Comparison of ENCODE assay signal across 8 cellular contexts in the genomic region with DNA sequence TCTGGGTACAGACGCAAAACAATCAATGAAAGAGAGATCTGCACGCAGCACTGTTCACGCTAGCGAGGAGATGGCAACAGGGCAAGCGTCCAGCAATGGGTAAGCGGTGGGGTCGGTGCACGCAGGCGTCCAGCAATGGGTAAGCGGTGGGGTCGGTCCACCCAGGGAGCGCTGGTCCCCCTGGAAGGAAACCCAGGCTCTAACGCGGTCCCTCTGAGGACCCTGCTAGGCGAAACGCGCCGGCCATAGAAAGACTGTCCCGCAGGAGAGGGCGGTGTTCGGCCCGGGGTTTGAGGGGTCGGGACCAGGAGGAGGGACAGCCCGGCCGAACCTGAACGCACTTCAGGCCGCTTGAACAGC. TPM values are rescaled to one million over a fixed set of nuclear protein-coding genes. Genes with fewer than 3 reads are reported as not detected.
DNase-seq lines count a peak whose midpoint lies in the region; ATAC-seq lines count a peak whose summit lies in the region.

No MANE protein-coding gene starts in this region.

- H3K4me1 ChIP-seq in SJSA1 (replicated peaks) (0 out of 2 replicates have a peak, but pooled peaks cover 5% of the 10 kb centered on the region), neuronal stem cell (ENCODE audit: control insufficient read depth in 2 of 2, insufficient read depth in 1 of 2, low read depth in 1 of 2, low read length in 2 of 2) (peaks cover 0 to 2% of the 10 kb centered on the region in 2 donors)

- H2BK12ac ChIP-seq in neuronal stem cell (ENCODE audit: low read length) = no peak overlapping the region

- H3K4me2 ChIP-seq in neuronal stem cell (ENCODE audit: insufficient read depth, low read length, poor library complexity, severe bottlenecking) = peak overlapping the region; percentile 69

- H2BK15ac ChIP-seq in neuronal stem cell (ENCODE audit: low read length) = peak overlapping the region; percentile 24

- no peak overlapping the region for H2AK5ac ChIP-seq in neuronal stem cell (ENCODE audit: low read depth, low read length)

- peak overlapping the region; percentile 96 for H3K4me3 ChIP-seq in SJSA1
- H3K4me3 ChIP-seq in neuronal stem cell (ENCODE audit: low read length in 2 of 2) = peak overlapping the region; percentile 81 to 95

- no peak overlapping the region for H4K8ac ChIP-seq in neuronal stem cell (ENCODE audit: low read depth, low read length)

- H3K14ac ChIP-seq in neuronal stem cell (ENCODE audit: low read length) = peak overlapping the region; percentile 39

- H2BK5ac ChIP-seq in neuronal stem cell (ENCODE audit: low read length) = peak overlapping the region; percentile 62

- H2AFZ ChIP-seq in neuronal stem cell (ENCODE audit: low read length) = peak overlapping the region; percentile 100

- DNase-seq in NCI-H748 (lab: John Stamatoyannopoulos, UW; ENCODE audit: unreplicated experiment) = peak; percentile 49
- DNase-seq in NCI-H748 treated with DMSO at 0.1 percent for 48 hours (lab: John Stamatoyannopoulos, UW) = no peak
- no peak for DNase-seq in SJSA1 (ENCODE audit: low read depth in 1 of 2, low spot score in 2 of 2)
- no peak for DNase-seq in neuronal stem cell (ENCODE audit: low spot score)
- DNase-seq in LoVo (ENCODE audit: low spot score) = no peak
- DNase-seq in CD1c-positive myeloid dendritic cell (ENCODE audit: extremely low spot score) = no peak

- H3K27me3 ChIP-seq in SJSA1 (replicated peaks) = no peaks in the 10 kb centered on the region
- H3K27me3 ChIP-seq in neuronal stem cell (ENCODE audit: control insufficient read depth in 3 of 3, insufficient read depth in 3 of 3, low read depth in 1 of 3, low read length in 3 of 3) = no peaks in the 10 kb centered on the region

- no peak overlapping the region for H2BK120ac ChIP-seq in neuronal stem cell (ENCODE audit: low read depth, low read length)

- no peak overlapping the region for H3K4ac ChIP-seq in neuronal stem cell (ENCODE audit: low read length)

- H3K9me3 ChIP-seq in SJSA1 (replicated peaks) (no peaks in the 10 kb centered on the region), neuronal stem cell (replicated peaks in 1 of 2; ENCODE audit: control insufficient read depth in 2 of 2, insufficient read depth in 1 of 2, low read depth in 1 of 2, low read length in 2 of 2) (peaks cover 0 to 2% of the 10 kb centered on the region in 2 donors)

- no peak overlapping the region for H4K91ac ChIP-seq in neuronal stem cell (ENCODE audit: low read depth, low read length, poor library complexity)

- H3K36me3 ChIP-seq in SJSA1 = peaks cover 28% of the 10 kb centered on the region
- peaks cover 7 to 29% of the 10 kb centered on the region in 2 donors for H3K36me3 ChIP-seq in neuronal stem cell (replicated peaks in 1 of 2; ENCODE audit: control insufficient read depth in 2 of 2, insufficient read depth in 2 of 2, low read length in 2 of 2)

- H3K23ac ChIP-seq in neuronal stem cell (ENCODE audit: low read depth, low read length, poor library complexity) = peak overlapping the region; percentile 99

- no peak overlapping the region for H3K27ac ChIP-seq in SJSA1
- H3K27ac ChIP-seq in neuronal stem cell (replicated peaks; ENCODE audit: low read length) = peak overlapping the region; percentile 71

- peaks cover 6% of the 10 kb centered on the region for H3K79me1 ChIP-seq in neuronal stem cell (ENCODE audit: low read depth, low read length)

- WGBS in neuronal stem cell (ENCODE audit: extremely low coverage in 2 of 2, insufficient read length in 2 of 2, insufficient replicate concordance in 1 of 2), 2 donors = no CpG with 5 or more reads among the region's 27 CpGs

- ATAC-seq in HG02763 (IDR thresholded peaks at IDR 0.05; ENCODE audit: unreplicated experiment) (peak; percentile 14), esophagus mucosa (peak; percentile 27)

- H3K18ac ChIP-seq in neuronal stem cell (ENCODE audit: low read length) = peak overlapping the region; percentile 96

- peak overlapping the region; percentile 94 for H3K9ac ChIP-seq in neuronal stem cell (ENCODE audit: low read depth, low read length, poor library complexity)

RNA-seq across cellular contexts. Expression of a gene that starts 0.6 kb away (rescaled TPM):
- total RNA-seq in SJSA1 (2014; rRNA removed; shearing (Covaris generic)) = 30.8 and 36.5 TPM in 2 replicates
- total RNA-seq in esophagus mucosa = 49.8 TPM
- 33.9 TPM for polyA plus RNA-seq in neuronal stem cell (2013, experiment 1 of 2)
- 34.5 TPM for polyA plus RNA-seq in neuronal stem cell (2013, experiment 2 of 2)

RNA-seq across cellular contexts. Expression of a gene that starts 22.7 kb away (rescaled TPM):
- 105 and 109 TPM in 2 replicates for total RNA-seq in SJSA1 (2014; rRNA removed; shearing (Covaris generic))
- total RNA-seq in esophagus mucosa = 12.3 TPM
- 19.8 TPM for polyA plus RNA-seq in neuronal stem cell (2013, experiment 1 of 2)
- 22.6 TPM for polyA plus RNA-seq in neuronal stem cell (2013, experiment 2 of 2)

RNA-seq across cellular contexts. Expression of a gene that starts 22.9 kb away (rescaled TPM):
- 17.4 and 32.8 TPM in 2 replicates for total RNA-seq in SJSA1 (2014; rRNA removed; shearing (Covaris generic))
- 23.4 TPM for total RNA-seq in esophagus mucosa
- polyA plus RNA-seq in neuronal stem cell (2013, experiment 1 of 2) = 34.0 TPM
- polyA plus RNA-seq in neuronal stem cell (2013, experiment 2 of 2) = 33.7 TPM

RNA-seq across cellular contexts. Expression of a gene that starts 51.6 kb away (rescaled TPM):
- 64.0 and 72.6 TPM in 2 replicates for total RNA-seq in SJSA1 (2014; rRNA removed; shearing (Covaris generic))
- total RNA-seq in esophagus mucosa = 35.8 TPM
- 34.7 TPM for polyA plus RNA-seq in neuronal stem cell (2013, experiment 1 of 2)
- polyA plus RNA-seq in neuronal stem cell (2013, experiment 2 of 2) = 30.8 TPM
